Comparison of ENCODE assay signal across 8 cellular contexts in genomic region chr5:132866342-132867045, GRCh38. TPM values are rescaled to one million over a fixed set of nuclear protein-coding genes. Genes with fewer than 3 reads are reported as not detected.
DNase-seq lines count a peak whose midpoint lies in the region; ATAC-seq, FAIRE-seq and TF ChIP-seq lines count a peak whose summit lies in the region.

TSS of gene GDF9 (minus strand) at chr5:132866469. CDS start at chr5:132864533, 1,936 bp downstream.
TSS of gene UQCRQ (plus strand) at chr5:132866642. CDS start at chr5:132866882, 240 bp downstream.

- H3K27ac ChIP-seq in H1 (ENCODE audit: low read depth, low read length) (peak within 1 kb of the TSS; percentile 93), mesenchymal stem cell (ENCODE audit: low read length, poor library complexity, severe bottlenecking) (peak within 1 kb of the TSS; percentile 83)

- peak in 1 of 2 experiments; percentile 54 for TF ChIP-seq CTCF in Caco-2 (IDR thresholded peaks at IDR 0.05; ENCODE audit: insufficient read depth in 1 of 2, low read depth in 1 of 2, low read length in 1 of 2, severe bottlenecking in 1 of 2, unreplicated experiment in 1 of 2)
- TF ChIP-seq CTCF in H1 (IDR thresholded peaks at IDR 0.05; ENCODE audit: control extremely low read depth in 1 of 3, insufficient read depth in 1 of 3, low read depth in 1 of 3, low read length in 3 of 3), result peak; percentile 32 to 50 (median 44)

- H3K23ac ChIP-seq in H1 (ENCODE audit: insufficient read length) (no peak within 1 kb of the TSS), mesenchymal stem cell (ENCODE audit: low read length in 2 of 2) (peak within 1 kb of the TSS in 1 of 2 experiments; percentile 94)

- H3K56ac ChIP-seq in H1 (replicated peaks; ENCODE audit: insufficient read length, low read depth, low read length), result peak within 1 kb of the TSS; percentile 67

- peaks cover 55% of the 10 kb centered on the region for H3K36me3 Mint-ChIP-seq in Caco-2 (ENCODE audit: insufficient read depth, unreplicated experiment)
- peaks cover 19% of the 10 kb centered on the region for H3K36me3 Mint-ChIP-seq in activated CD8-positive, alpha-beta memory T cell treated with anti-CD3 and anti-CD28 coated beads, Interleukin-2, amount 10 ng/mL, durations not matched to agents 7 days and 5 days

- CTCF ChIA-PET in Caco-2 (lab: Charles Lee), result interaction anchor here (0.7 to 2.5 kb wide), 8 partner anchors 17 to 129 kb away, joined by 4 to 17 read pairs (median 10); partner anchors contain the start of genes KIF3A and SHROOM1
- CTCF ChIA-PET in activated CD8-positive, alpha-beta memory T cell treated with anti-CD3 and anti-CD28 coated beads, Interleukin-2, amount 10 ng/mL, durations not matched to agents 7 days and 5 days (lab: Charles Lee), result interaction anchor here (1.1 to 4.5 kb wide), 8 partner anchors 9 to 184 kb away, joined by 3 to 19 read pairs (median 5); partner anchors contain the start of gene SHROOM1
- CTCF ChIA-PET in H1 (lab: Charles Lee; ENCODE audit: partially characterized antibody), result interaction anchor here (1.0 to 32.2 kb wide), 8 partner anchors 12 to 59 kb away, joined by 3 to 465 read pairs (median 6); partner anchors contain the start of gene SHROOM1

- H3K4me3 ChIP-seq in Caco-2 (ENCODE audit: low read depth, low read length) (peak within 1 kb of the TSS; percentile 73), H1 (ENCODE audit: extremely low read depth in 1 of 4, insufficient read depth in 2 of 4, low read depth in 3 of 4, low read length in 4 of 4) (peak within 1 kb of the TSS; percentile 80 to 99 (median 88)), mesenchymal stem cell (ENCODE audit: insufficient read depth in 1 of 2, low read depth in 1 of 2, low read length in 2 of 2) (peak within 1 kb of the TSS; percentile 85 to 97)

- ATAC-seq in GM21360 (IDR thresholded peaks at IDR 0.05; ENCODE audit: unreplicated experiment), result peak; percentile 97
- ATAC-seq in activated CD8-positive, alpha-beta memory T cell treated with anti-CD3 and anti-CD28 coated beads, Interleukin-2, amount 10 ng/mL, durations not matched to agents 7 days and 5 days, result peak; percentile 99

- POLR2A ChIA-PET in Caco-2 (lab: Charles Lee), result interaction anchor here (0.6 to 1.9 kb wide), 10 partner anchors 17 to 172 kb away, joined by 3 to 7 read pairs (median 4); partner anchors contain the start of gene SHROOM1
- POLR2A ChIA-PET in H1 (lab: Charles Lee; ENCODE audit: partially characterized antibody), result interaction anchor here (0.6 to 4.3 kb wide), 20 partner anchors 9 to 573 kb away, joined by 3 to 32 read pairs (median 4); partner anchors contain the start of genes HSPA4, KIF3A, SHROOM1 and SLC22A4

- 0 out of 2 replicates have a peak within 1 kb of the TSS, but pooled peaks have one; percentile 2 for H2BK12ac ChIP-seq in H1 (ENCODE audit: low read depth, low read length)
- peak within 1 kb of the TSS in 1 of 2 experiments; percentile 29 for H2BK12ac ChIP-seq in mesenchymal stem cell (ENCODE audit: low read length in 2 of 2)

- no peak within 1 kb of the TSS; the same call in 1 of the 2 replicates for H3K18ac ChIP-seq in H1 (ENCODE audit: extremely low read depth, low read length)
- peak within 1 kb of the TSS; percentile 92 to 97 for H3K18ac ChIP-seq in mesenchymal stem cell (ENCODE audit: low read depth in 1 of 2, low read length in 2 of 2)

- peak; percentile 82 to 93; a peak in 2 of 3 replicates for TF ChIP-seq POLR2A in H1 (IDR thresholded peaks at IDR 0.05; ENCODE audit: control extremely low read depth in 1 of 2, low read depth in 2 of 2, low read length in 2 of 2)

- peak; percentile 61 to 70 for TF ChIP-seq RAD21 in H1 (IDR thresholded peaks at IDR 0.05 in 1 of 2, conservative IDR thresholded peaks at IDR 0.05 in 1 of 2; ENCODE audit: low read depth in 2 of 2, low read length in 2 of 2)

- H4K5ac ChIP-seq in H1 (ENCODE audit: insufficient read length, low read depth, low read length), result peak within 1 kb of the TSS; percentile 91

- H2AK5ac ChIP-seq in H1 (ENCODE audit: low read depth, low read length) (0 out of 2 replicates have a peak within 1 kb of the TSS, but pooled peaks have one; percentile 58), mesenchymal stem cell (ENCODE audit: low read length, severe bottlenecking) (no peak within 1 kb of the TSS)

- H3K79me1 ChIP-seq in H1 (ENCODE audit: low read depth, low read length) (peaks cover 3% of the 10 kb centered on the region; the same call in 1 of the 2 replicates), mesenchymal stem cell (replicated peaks; ENCODE audit: low read length, poor library complexity, severe bottlenecking) (peaks cover 4% of the 10 kb centered on the region)

- DNase-seq in Caco-2 (peak; percentile 99), HT1080 (ENCODE audit: low read depth) (peak; percentile 98), NOMO-1 (lab: John Stamatoyannopoulos, UW; ENCODE audit: unreplicated experiment in 2 of 2) (peak; percentile 98 to 99), H1 (ENCODE audit: low read depth in 1 of 2, low spot score in 2 of 2) (peak; percentile 93 to 97), mesenchymal stem cell (peak; percentile 100)
- peak; percentile 97 for DNase-seq in activated CD8-positive, alpha-beta memory T cell treated with anti-CD3 and anti-CD28 coated beads, Interleukin-2, amount 10 ng/mL, durations not matched to agents 7 days and 5 days
- peak; percentile 80 for DNase-seq in stimulated activated CD8-positive, alpha-beta memory T cell treated with anti-CD3 and anti-CD28 coated beads, Interleukin-12 subunit alpha, Interleukin-12 subunit beta, amount 100 ng/mL, for 4 hours (ENCODE audit: low read depth)

- H2AFZ ChIP-seq in H1 (ENCODE audit: low read length), result peak within 1 kb of the TSS; percentile 47
- H2AFZ ChIP-seq in mesenchymal stem cell (ENCODE audit: low read depth, low read length), result peak within 1 kb of the TSS; percentile 93

- H4K8ac ChIP-seq in H1 (ENCODE audit: extremely low read depth, insufficient read depth, low read length), result peak within 1 kb of the TSS; percentile 98
- peak within 1 kb of the TSS; percentile 89 for H4K8ac ChIP-seq in mesenchymal stem cell (ENCODE audit: low read length)

- WGBS in H1 (ENCODE audit: extremely low coverage in 1 of 2, insufficient coverage in 1 of 2, insufficient read length in 1 of 2, insufficient replicate concordance in 2 of 2, low coverage in 1 of 2, low lambda C conversion rate in 2 of 2, missing lambda C conversion rate in 1 of 2), 2 experiments, result 1% methylated on average over 47 of the region's 55 CpGs; no CpG with 5 or more reads in 1 of the 2 experiments
- WGBS in mesenchymal stem cell, result 1% methylated on average over 54 of the region's 55 CpGs

- H3K27me3 Mint-ChIP-seq in Caco-2 (ENCODE audit: insufficient read depth, unreplicated experiment), result no peaks in the 10 kb centered on the region
- H3K27me3 Mint-ChIP-seq in activated CD8-positive, alpha-beta memory T cell treated with anti-CD3 and anti-CD28 coated beads, Interleukin-2, amount 10 ng/mL, durations not matched to agents 7 days and 5 days, result peaks cover 3% of the 10 kb centered on the region

- FAIRE-seq in H1 (lab: Jason Lieb, UNC), result peak; percentile 73

- peak within 1 kb of the TSS; percentile 91 for H3K4me3 Mint-ChIP-seq in Caco-2 (ENCODE audit: unreplicated experiment)
- H3K4me3 Mint-ChIP-seq in activated CD8-positive, alpha-beta memory T cell treated with anti-CD3 and anti-CD28 coated beads, Interleukin-2, amount 10 ng/mL, durations not matched to agents 7 days and 5 days, result peak within 1 kb of the TSS; percentile 93

- H3K14ac ChIP-seq in H1 (ENCODE audit: insufficient read length) (no peak within 1 kb of the TSS), mesenchymal stem cell (ENCODE audit: low read length in 2 of 2) (peak within 1 kb of the TSS in 1 of 2 experiments; percentile 83)

- H3K4me1 ChIP-seq in Caco-2, result peaks cover 16% of the 10 kb centered on the region
- H3K4me1 ChIP-seq in H1 (replicated peaks in 1 of 4; ENCODE audit: control insufficient read depth in 3 of 4, insufficient read depth in 4 of 4, low read length in 3 of 4), result peaks cover 4 to 7% (median 6%) of the 10 kb centered on the region in 4 experiments; a peak in 5 of 7 replicates
- H3K4me1 ChIP-seq in mesenchymal stem cell (ENCODE audit: control insufficient read depth, insufficient read depth, low read depth, low read length), result peaks cover 6% of the 10 kb centered on the region

- peak within 1 kb of the TSS; percentile 75 to 96 (median 85) for H3K9ac ChIP-seq in H1 (replicated peaks in 1 of 4; ENCODE audit: extremely low read depth in 1 of 4, low read depth in 3 of 4, low read length in 3 of 4)
- peak within 1 kb of the TSS; percentile 98 for H3K9ac ChIP-seq in mesenchymal stem cell (ENCODE audit: low read length)

- H4K20me1 ChIP-seq in H1 (replicated peaks in 1 of 2; ENCODE audit: control insufficient read depth in 1 of 2, insufficient read depth in 2 of 2, low read length in 2 of 2), result peaks cover 0 to 2% of the 10 kb centered on the region in 2 experiments

- no peak within 1 kb of the TSS for H2BK20ac ChIP-seq in H1 (ENCODE audit: low read length)

- no peaks in the 10 kb centered on the region for H3K9me3 Mint-ChIP-seq in Caco-2 (ENCODE audit: unreplicated experiment)
- no peaks in the 10 kb centered on the region for H3K9me3 Mint-ChIP-seq in activated CD8-positive, alpha-beta memory T cell treated with anti-CD3 and anti-CD28 coated beads, Interleukin-2, amount 10 ng/mL, durations not matched to agents 7 days and 5 days (ENCODE audit: low read depth)

- H3K27me3 ChIP-seq in Caco-2 (replicated peaks; ENCODE audit: control insufficient read depth, insufficient read depth, low read length) (no peaks in the 10 kb centered on the region), H1 (replicated peaks in 1 of 4; ENCODE audit: control insufficient read depth in 3 of 4, extremely low read depth in 1 of 4, insufficient read depth in 3 of 4, low read length in 3 of 4) (no peaks in the 10 kb centered on the region), mesenchymal stem cell (ENCODE audit: control insufficient read depth in 1 of 2, insufficient read depth in 1 of 2, low read length in 2 of 2) (no peaks in the 10 kb centered on the region)

- H3K23me2 ChIP-seq in H1 (ENCODE audit: low read depth, low read length), result peaks cover 6% of the 10 kb centered on the region

- intact Hi-C loops in Caco-2 (cut with micrococcal nuclease; ENCODE audit: unreplicated experiment), result loop anchor here (1.0 to 2.0 kb wide), 5 partner anchors 16 to 111 kb away; partner anchors contain the start of gene SHROOM1

- H2BK120ac ChIP-seq in H1 (replicated peaks; ENCODE audit: low read depth, low read length) (no peak within 1 kb of the TSS), mesenchymal stem cell (ENCODE audit: low read depth, low read length) (peak within 1 kb of the TSS; percentile 40)

- H3K4me1 Mint-ChIP-seq in Caco-2 (ENCODE audit: low read depth, unreplicated experiment), result no peaks in the 10 kb centered on the region
- H3K4me1 Mint-ChIP-seq in activated CD8-positive, alpha-beta memory T cell treated with anti-CD3 and anti-CD28 coated beads, Interleukin-2, amount 10 ng/mL, durations not matched to agents 7 days and 5 days, result peaks cover 28% of the 10 kb centered on the region

- H2BK5ac ChIP-seq in H1 (ENCODE audit: low read depth, low read length) (peak within 1 kb of the TSS; percentile 77), mesenchymal stem cell (ENCODE audit: low read depth, low read length, poor library complexity, severe bottlenecking) (peak within 1 kb of the TSS; percentile 59)

- H3K27ac Mint-ChIP-seq in Caco-2 (ENCODE audit: unreplicated experiment), result peak within 1 kb of the TSS; percentile 98
- H3K27ac Mint-ChIP-seq in activated CD8-positive, alpha-beta memory T cell treated with anti-CD3 and anti-CD28 coated beads, Interleukin-2, amount 10 ng/mL, durations not matched to agents 7 days and 5 days, result peak within 1 kb of the TSS; percentile 99

- no TSS peak for BruUV-seq in Caco-2 (replicated peaks; lab: Mats Ljungman, UMichigan)

- H4K91ac ChIP-seq in H1 (replicated peaks; ENCODE audit: insufficient read length, low read length) (peak within 1 kb of the TSS; percentile 58), mesenchymal stem cell (ENCODE audit: low read length) (peak within 1 kb of the TSS; percentile 81)

- H3K4me2 ChIP-seq in H1 (ENCODE audit: insufficient read depth in 1 of 2, low read depth in 2 of 2, low read length in 2 of 2), result peak within 1 kb of the TSS; percentile 81 to 85
- peak within 1 kb of the TSS; percentile 77 for H3K4me2 ChIP-seq in mesenchymal stem cell (ENCODE audit: low read length, poor library complexity, severe bottlenecking)

- H3K36me3 ChIP-seq in Caco-2 (ENCODE audit: control insufficient read depth, insufficient read depth, low read length) (peaks cover 3% of the 10 kb centered on the region; the same call in 1 of the 2 replicates), H1 (ENCODE audit: control insufficient read depth in 2 of 4, insufficient read depth in 4 of 4, low read length in 3 of 4) (peaks cover 6 to 23% (median 14%) of the 10 kb centered on the region in 4 experiments; a peak in 5 of 8 replicates), mesenchymal stem cell (ENCODE audit: control insufficient read depth in 1 of 2, insufficient read depth in 2 of 2, low read depth in 1 of 2, low read length in 2 of 2) (peaks cover 12 to 34% of the 10 kb centered on the region in 2 experiments)

- peak in 1 of 2 experiments; percentile 99; a peak in 2 of 3 replicates for TF ChIP-seq EP300 in H1 (IDR thresholded peaks at IDR 0.05; ENCODE audit: borderline replicate concordance in 1 of 2, low read depth in 2 of 2, low read length in 2 of 2)

- H3K79me2 ChIP-seq in H1 (ENCODE audit: control insufficient read depth in 1 of 2, insufficient read depth in 2 of 2, low read length in 2 of 2), result peaks cover 3 to 13% of the 10 kb centered on the region in 2 experiments; a peak in 2 of 4 replicates

- peak within 1 kb of the TSS; percentile 75 for H3K4ac ChIP-seq in H1 (replicated peaks; ENCODE audit: insufficient read length, low read depth, low read length)
- peak within 1 kb of the TSS; percentile 48 to 93 for H3K4ac ChIP-seq in mesenchymal stem cell (ENCODE audit: low read depth in 1 of 2, low read length in 2 of 2)

- H2BK15ac ChIP-seq in H1 (ENCODE audit: low read length) (no peak within 1 kb of the TSS), mesenchymal stem cell (ENCODE audit: low read depth, poor library complexity, severe bottlenecking) (peak within 1 kb of the TSS; percentile 1)

- H3K9me3 ChIP-seq in Caco-2 (no peaks in the 10 kb centered on the region), H1 (ENCODE audit: insufficient read depth in 2 of 2, low read depth in 1 of 2, low read length in 1 of 2) (no peaks in the 10 kb centered on the region), mesenchymal stem cell (ENCODE audit: control insufficient read depth, low read length) (no peaks in the 10 kb centered on the region)

RNA-seq across cellular contexts. Expression of gene GDF9, which starts in this region (rescaled TPM):
- total RNA-seq in Caco-2 (2022), result 0.59 and 0.81 TPM in 2 replicates
- 0.21 TPM in 1 of 2 replicates, not detected in the other for total RNA-seq in HT1080 (2014; rRNA removed; shearing (Covaris generic))
- 0.29 and 0.34 TPM in 2 replicates for polyA plus RNA-seq in HT1080 (2015; cell fraction: cytosol; rRNA removed)
- polyA plus RNA-seq in HT1080 (2015; cell fraction: nucleus; rRNA removed), result 0.67 and 0.91 TPM in 2 replicates
- under 1 TPM; 0.26 to 0.67 TPM for total RNA-seq in activated CD8-positive, alpha-beta memory T cell treated with anti-CD3 and anti-CD28 coated beads, Interleukin-2, amount 10 ng/mL, durations not matched to agents 7 days and 5 days
- total RNA-seq in H1 (2021; fragmentation: NEBNext Ultra II Directional; extraction: Animal tissue kit (Norgen Biotek cat#: 25700)), result 0.34 TPM in 1 of 2 replicates, not detected in the other
- polyA plus RNA-seq in H1 (2011; rRNA removed), result 0.14 and 0.22 TPM in 2 replicates
- 0.32 TPM for polyA plus RNA-seq in H1 (2011; cell fraction: cytosol; rRNA removed)
- polyA plus RNA-seq in H1 (2011; cell fraction: nucleus; rRNA removed), result 0.29 TPM
- polyA plus RNA-seq in H1 (2012, experiment 1 of 2), result 0.14 to 0.27 TPM (median 0.20 TPM) in 4 replicates
- polyA plus RNA-seq in H1 (2012, experiment 2 of 2), result not detected
- 0.20 TPM for polyA plus RNA-seq in H1 (2013, experiment 1 of 2)
- polyA plus RNA-seq in H1 (2013, experiment 2 of 2), result 0.35 TPM
- polyA minus RNA-seq in H1 (2011; rRNA and poly(A)+ RNA removed), result 0.19 and 0.88 TPM in 2 replicates
- polyA minus RNA-seq in H1 (2011; cell fraction: cytosol; rRNA and poly(A)+ RNA removed), result not detected
- 0.40 TPM for polyA minus RNA-seq in H1 (2011; cell fraction: nucleus; rRNA and poly(A)+ RNA removed)
- 0.01 TPM for polyA plus RNA-seq in mesenchymal stem cell (2013, experiment 1 of 2)
- polyA plus RNA-seq in mesenchymal stem cell (2013, experiment 2 of 2), result 0.08 TPM

RNA-seq across cellular contexts. Expression of gene UQCRQ, which starts in this region (rescaled TPM):
- total RNA-seq in Caco-2 (2022), result 356 and 449 TPM in 2 replicates
- total RNA-seq in HT1080 (2014; rRNA removed; shearing (Covaris generic)), result 201 and 373 TPM in 2 replicates
- polyA plus RNA-seq in HT1080 (2015; cell fraction: cytosol; rRNA removed), result 176 and 307 TPM in 2 replicates
- 75.7 and 109 TPM in 2 replicates for polyA plus RNA-seq in HT1080 (2015; cell fraction: nucleus; rRNA removed)
- 100 to 1,000 TPM; 344 to 446 TPM for total RNA-seq in activated CD8-positive, alpha-beta memory T cell treated with anti-CD3 and anti-CD28 coated beads, Interleukin-2, amount 10 ng/mL, durations not matched to agents 7 days and 5 days
- total RNA-seq in H1 (2021; fragmentation: NEBNext Ultra II Directional; extraction: Animal tissue kit (Norgen Biotek cat#: 25700)), result 282 and 293 TPM in 2 replicates
- polyA plus RNA-seq in H1 (2011; rRNA removed), result 177 and 195 TPM in 2 replicates
- 180 TPM for polyA plus RNA-seq in H1 (2011; cell fraction: cytosol; rRNA removed)
- polyA plus RNA-seq in H1 (2011; cell fraction: nucleus; rRNA removed), result 145 TPM
- polyA plus RNA-seq in H1 (2012, experiment 1 of 2), result 223 to 374 TPM (median 268 TPM) in 4 replicates
- 178 TPM for polyA plus RNA-seq in H1 (2012, experiment 2 of 2)
- polyA plus RNA-seq in H1 (2013, experiment 1 of 2), result 550 TPM
- polyA plus RNA-seq in H1 (2013, experiment 2 of 2), result 597 TPM
- polyA minus RNA-seq in H1 (2011; rRNA and poly(A)+ RNA removed), result 18.8 and 18.9 TPM in 2 replicates
- 47.9 TPM for polyA minus RNA-seq in H1 (2011; cell fraction: cytosol; rRNA and poly(A)+ RNA removed)
- polyA minus RNA-seq in H1 (2011; cell fraction: nucleus; rRNA and poly(A)+ RNA removed), result 51.4 TPM
- polyA plus RNA-seq in mesenchymal stem cell (2013, experiment 1 of 2), result 773 TPM
- polyA plus RNA-seq in mesenchymal stem cell (2013, experiment 2 of 2), result 885 TPM

Comparison
In these comparisons a context has a peak if more than half of its experiments do, and no peak if none do; other contexts are left out.
1. Peak in every context shown above with its lines: DNase-seq, ATAC-seq, H3K4me3 ChIP-seq and H3K27ac ChIP-seq.